8 cellular contexts compared by ENCODE assay signal in the genomic region with DNA sequence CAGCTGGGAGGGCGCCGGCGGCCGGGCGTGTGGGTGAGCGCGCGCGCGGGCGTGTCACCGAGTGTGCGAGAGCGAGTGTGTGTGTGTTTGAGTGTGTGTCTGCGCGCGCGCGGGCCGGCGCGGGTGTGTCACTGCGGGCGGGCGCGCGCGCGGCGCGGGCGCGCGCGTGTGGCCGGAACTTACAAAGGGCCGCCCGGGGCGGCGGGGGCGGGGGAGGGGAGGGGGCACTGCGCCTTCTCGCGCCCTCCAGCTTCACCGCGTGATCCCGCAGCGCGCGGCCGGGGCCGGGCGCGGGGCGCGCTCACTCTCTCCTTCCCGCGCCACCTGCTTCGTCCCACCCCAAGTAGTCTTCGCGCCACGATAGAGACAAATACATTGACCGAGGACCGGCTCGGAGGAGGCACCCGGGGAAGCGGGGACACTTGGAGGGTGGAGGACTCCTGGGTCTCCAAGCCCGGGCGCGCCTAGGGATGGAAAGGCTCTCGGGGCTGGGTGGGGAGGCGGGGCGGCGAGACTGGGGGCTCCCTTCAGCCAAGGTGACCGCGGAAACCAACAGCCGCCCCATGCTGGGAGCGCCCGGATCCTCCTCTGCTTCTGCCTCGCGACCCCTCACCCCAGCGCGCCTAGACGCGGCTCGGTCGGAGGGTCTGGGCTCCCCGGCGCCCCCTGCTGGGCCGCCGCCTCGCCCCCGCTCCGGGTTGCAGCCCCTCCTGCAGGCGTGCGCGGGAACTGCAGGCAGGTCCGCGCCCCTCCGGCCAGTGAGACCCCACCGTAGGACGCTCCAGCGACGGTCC. TPM values are rescaled to one million over a fixed set of nuclear protein-coding genes. Genes with fewer than 3 reads are reported as not detected.
DNase-seq lines count a peak whose midpoint lies in the region; ATAC-seq and TF ChIP-seq lines count a peak whose summit lies in the region.

A gene with protein sequence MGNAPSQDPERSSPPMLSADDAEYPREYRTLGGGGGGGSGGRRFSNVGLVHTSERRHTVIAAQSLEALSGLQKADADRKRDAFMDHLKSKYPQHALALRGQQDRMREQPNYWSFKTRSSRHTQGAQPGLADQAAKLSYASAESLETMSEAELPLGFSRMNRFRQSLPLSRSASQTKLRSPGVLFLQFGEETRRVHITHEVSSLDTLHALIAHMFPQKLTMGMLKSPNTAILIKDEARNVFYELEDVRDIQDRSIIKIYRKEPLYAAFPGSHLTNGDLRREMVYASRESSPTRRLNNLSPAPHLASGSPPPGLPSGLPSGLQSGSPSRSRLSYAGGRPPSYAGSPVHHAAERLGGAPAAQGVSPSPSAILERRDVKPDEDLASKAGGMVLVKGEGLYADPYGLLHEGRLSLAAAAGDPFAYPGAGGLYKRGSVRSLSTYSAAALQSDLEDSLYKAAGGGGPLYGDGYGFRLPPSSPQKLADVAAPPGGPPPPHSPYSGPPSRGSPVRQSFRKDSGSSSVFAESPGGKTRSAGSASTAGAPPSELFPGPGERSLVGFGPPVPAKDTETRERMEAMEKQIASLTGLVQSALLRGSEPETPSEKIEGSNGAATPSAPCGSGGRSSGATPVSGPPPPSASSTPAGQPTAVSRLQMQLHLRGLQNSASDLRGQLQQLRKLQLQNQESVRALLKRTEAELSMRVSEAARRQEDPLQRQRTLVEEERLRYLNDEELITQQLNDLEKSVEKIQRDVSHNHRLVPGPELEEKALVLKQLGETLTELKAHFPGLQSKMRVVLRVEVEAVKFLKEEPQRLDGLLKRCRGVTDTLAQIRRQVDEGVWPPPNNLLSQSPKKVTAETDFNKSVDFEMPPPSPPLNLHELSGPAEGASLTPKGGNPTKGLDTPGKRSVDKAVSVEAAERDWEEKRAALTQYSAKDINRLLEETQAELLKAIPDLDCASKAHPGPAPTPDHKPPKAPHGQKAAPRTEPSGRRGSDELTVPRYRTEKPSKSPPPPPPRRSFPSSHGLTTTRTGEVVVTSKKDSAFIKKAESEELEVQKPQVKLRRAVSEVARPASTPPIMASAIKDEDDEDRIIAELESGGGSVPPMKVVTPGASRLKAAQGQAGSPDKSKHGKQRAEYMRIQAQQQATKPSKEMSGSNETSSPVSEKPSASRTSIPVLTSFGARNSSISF (minus strand): TSS at position 101 of the 794 bp plus-strand sequence. CDS start 247 bp downstream, outside the sequence.

- DNase-seq in GM10248 (ENCODE audit: extremely low spot score), result peak; percentile 79
- DNase-seq in NCI-H146 (lab: John Stamatoyannopoulos, UW), result peak; percentile 79
- peak; percentile 74 for DNase-seq in WTC11 (ENCODE audit: low spot score)
- peak; percentile 61 for DNase-seq in cerebellar cortex (ENCODE audit: low spot score)
- DNase-seq in stimulated activated CD4-positive, alpha-beta T cell treated with anti-CD3 and anti-CD28 coated beads, TNF-alpha, amount 100 ng/mL, for 4 hours (ENCODE audit: low read depth in 3 of 3), result peak; percentile 29 to 35 (median 31)
- DNase-seq in NK-92 treated with Interleukin-12 subunit alpha and Interleukin-12 subunit beta, amount 100 ng/mL, for 24 hours (lab: John Stamatoyannopoulos, UW), result no peak

- WGBS in liver, result under 1% methylated on average over 104 of the region's 104 CpGs

- CTCF ChIA-PET in GM10248 (lab: Yijun Ruan, JAX), result interaction anchor here (0.7 to 4.7 kb wide), 15 partner anchors 11 to 60 kb away, joined by 3 to 22 read pairs (median 4); no protein-coding TSS in a partner anchor
- CTCF ChIA-PET in WTC11 (lab: Charles Lee), result interaction anchor here (0.6 to 27.2 kb wide), 20 partner anchors 8 to 155 kb away, joined by 3 to 727 read pairs (median 5); partner anchors contain the start of gene EPOP

- no peaks in the 10 kb centered on the region for H3K9me3 Mint-ChIP-seq in WTC11

- no peaks in the 10 kb centered on the region for H3K36me3 ChIP-seq in liver (ENCODE audit: control insufficient read depth in 4 of 4, insufficient read depth in 3 of 4, low read depth in 1 of 4, low read length in 3 of 4)

- H3K27ac ChIP-seq in liver (ENCODE audit: low read depth in 1 of 2, low read length in 2 of 2), result peak within 1 kb of the TSS; percentile 88 to 95

- TF ChIP-seq RAD21 in liver (IDR thresholded peaks at IDR 0.05), result peak; percentile 22 to 65

- TF ChIP-seq CTCF in GM10248 (IDR thresholded peaks at IDR 0.05; ENCODE audit: control extremely low read depth, extremely low read depth, low read depth, missing control alignments), result peak; percentile 99
- TF ChIP-seq CTCF in WTC11 (IDR thresholded peaks at IDR 0.05), result peak; percentile 99
- peak; percentile 90 for TF ChIP-seq CTCF in liver (IDR thresholded peaks at IDR 0.05; ENCODE audit: low read depth, low read length, missing input control)

- H3K9me3 ChIP-seq in liver (ENCODE audit: control insufficient read depth in 4 of 4, low read length in 3 of 4), result no peaks in the 10 kb centered on the region

- H3K27me3 ChIP-seq in liver (ENCODE audit: control insufficient read depth in 4 of 4, insufficient read depth in 4 of 4, low read length in 3 of 4), result no peaks in the 10 kb centered on the region

- H3K4me1 Mint-ChIP-seq in WTC11, result peaks cover 72% of the 10 kb centered on the region

- peaks cover 44% of the 10 kb centered on the region for H3K27me3 Mint-ChIP-seq in WTC11 (ENCODE audit: low read depth)

- peak; percentile 5 for ATAC-seq in WTC11
- no peak for ATAC-seq in HG03354 (IDR thresholded peaks at IDR 0.05; ENCODE audit: poor library complexity, severe bottlenecking, unreplicated experiment)

- H3K4me3 ChIP-seq in liver (ENCODE audit: low read depth in 1 of 3, low read length in 3 of 3), result peak within 1 kb of the TSS; percentile 53 to 77 (median 53)

- peaks cover 7 to 22% (median 15%) of the 10 kb centered on the region in 4 donors for H3K4me1 ChIP-seq in liver (ENCODE audit: control insufficient read depth in 4 of 4, insufficient read depth in 4 of 4, low read length in 3 of 4)

- peak within 1 kb of the TSS; percentile 71 for H3K4me3 Mint-ChIP-seq in WTC11

- POLR2A ChIA-PET in GM10248 (lab: Yijun Ruan, JAX) (interaction anchor here (0.5 kb wide), 1 partner anchor 47 kb away, joined by 3 read pairs; no protein-coding TSS in a partner anchor), WTC11 (lab: Charles Lee) (interaction anchor here (0.5 to 0.9 kb wide), 2 partner anchors 34 to 48 kb away, joined by 3 read pairs; no protein-coding TSS in a partner anchor)

- H3K36me3 Mint-ChIP-seq in WTC11, result no peaks in the 10 kb centered on the region

- no peak within 1 kb of the TSS for H3K27ac Mint-ChIP-seq in WTC11

- H3K9ac ChIP-seq in liver (ENCODE audit: low read depth in 1 of 2, low read length in 2 of 2), result peak within 1 kb of the TSS; percentile 21 to 73

TF ChIP-seq in WTC11, 78 proteins besides CTCF, POLR2A, EP300 and RAD21 (continues in another document):
- TF ChIP-seq, protein P1, sequence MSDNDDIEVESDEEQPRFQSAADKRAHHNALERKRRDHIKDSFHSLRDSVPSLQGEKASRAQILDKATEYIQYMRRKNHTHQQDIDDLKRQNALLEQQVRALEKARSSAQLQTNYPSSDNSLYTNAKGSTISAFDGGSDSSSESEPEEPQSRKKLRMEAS (CRISPR knock-in tag; IDR thresholded peaks at IDR 0.05), result peak; percentile 50; the same call in 1 of the 2 replicates

TF ChIP-seq in liver, 16 proteins besides CTCF, POLR2A, EP300 and RAD21 (continues in another document):
- TF ChIP-seq EGR1 (IDR thresholded peaks at IDR 0.05; ENCODE audit: low read depth in 2 of 2) (no peak), YY1 (IDR thresholded peaks at IDR 0.05) (no peak), GABPA (IDR thresholded peaks at IDR 0.05 in 1 of 2, conservative IDR thresholded peaks at IDR 0.05 in 1 of 2) (no peak), ZBTB33 (IDR thresholded peaks at IDR 0.05) (no peak), NR2F2 (IDR thresholded peaks at IDR 0.05) (no peak), RXRA (IDR thresholded peaks at IDR 0.05) (no peak), TAF1 (conservative IDR thresholded peaks at IDR 0.05) (no peak)
- TF ChIP-seq, protein P2, sequence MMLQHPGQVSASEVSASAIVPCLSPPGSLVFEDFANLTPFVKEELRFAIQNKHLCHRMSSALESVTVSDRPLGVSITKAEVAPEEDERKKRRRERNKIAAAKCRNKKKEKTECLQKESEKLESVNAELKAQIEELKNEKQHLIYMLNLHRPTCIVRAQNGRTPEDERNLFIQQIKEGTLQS (IDR thresholded peaks at IDR 0.05), result no peak

RNA-seq across cellular contexts. Expression of the gene that starts here (rescaled TPM):
- 10.7 to 17.3 TPM (median 11.1 TPM) in 3 replicates for total RNA-seq in WTC11 (2021)
- total RNA-seq in liver, result 1 to 10 TPM in 1 of 2 donors, under 1 TPM in 1; 0.05 to 3.2 TPM
- polyA plus RNA-seq in liver, result 1 to 10 TPM; 2.2 to 5.3 TPM
